In the genomic region with DNA sequence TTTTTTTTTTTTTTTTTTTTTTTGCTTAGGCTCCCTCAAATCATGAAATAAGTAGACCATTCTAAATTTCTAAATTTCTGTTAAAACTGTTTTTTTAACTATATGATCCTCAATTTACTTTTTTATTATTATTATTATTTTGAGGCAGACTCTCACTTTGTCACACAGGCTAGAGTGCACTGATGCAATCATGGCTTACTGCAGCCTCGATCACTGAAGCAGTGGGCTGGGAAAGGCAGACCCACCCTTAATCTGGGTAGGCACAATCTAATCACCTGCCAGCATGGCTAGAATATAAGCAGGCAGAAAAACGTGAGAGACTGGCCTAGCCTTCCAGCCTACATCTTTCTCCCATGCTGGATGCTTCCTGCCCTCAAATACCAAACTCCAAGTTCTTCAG, we compare ENCODE assay signal across 14 cellular contexts. TPM values are rescaled to one million over a fixed set of nuclear protein-coding genes. Genes with fewer than 3 reads are reported as not detected.
DNase-seq lines count a peak whose midpoint lies in the region; ATAC-seq lines count a peak whose summit lies in the region.
"Had no signal": no experiment of that assay in that cellular context is flagged by ENCODE, and none has a peak within 500 bp of the region (broad histone marks: within the 10 kb centered on the region; RNA-seq: fewer than 3 reads in every experiment).

No MANE protein-coding gene starts in this region.

- H3K4me2 ChIP-seq in GM23248 (ENCODE audit: unreplicated experiment) = peak overlapping the region; percentile 43

- peak overlapping the region; percentile 96 for H3K4me3 Mint-ChIP-seq in activated CD4-positive, alpha-beta T cell treated with anti-CD3 and anti-CD28 coated beads, Interleukin-2, amount 10 ng/mL, durations not matched to agents 24 days and 14 days
- H3K4me3 Mint-ChIP-seq in naive thymus-derived CD8-positive, alpha-beta T cell = peak overlapping the region in 9 of 10 donors; percentile 44 to 98 (median 72)

- H3K4me1 Mint-ChIP-seq in activated CD4-positive, alpha-beta T cell treated with anti-CD3 and anti-CD28 coated beads, Interleukin-2, amount 10 ng/mL, durations not matched to agents 24 days and 14 days = peaks cover 53% of the 10 kb centered on the region
- peaks cover 28 to 67% (median 60%) of the 10 kb centered on the region in 4 donors for H3K4me1 Mint-ChIP-seq in naive thymus-derived CD8-positive, alpha-beta T cell

- no peak overlapping the region for H2AFZ ChIP-seq in GM23248

- H3K4me1 ChIP-seq in GM23248 (ENCODE audit: insufficient read depth) = peaks cover 25% of the 10 kb centered on the region
- peaks cover 0 to 5% of the 10 kb centered on the region in 2 donors for H3K4me1 ChIP-seq in aorta (ENCODE audit: control insufficient read depth in 1 of 2, insufficient read depth in 2 of 2, low read length in 2 of 2)

- H3K36me3 Mint-ChIP-seq in activated CD4-positive, alpha-beta T cell treated with anti-CD3 and anti-CD28 coated beads, Interleukin-2, amount 10 ng/mL, durations not matched to agents 24 days and 14 days (ENCODE audit: low read depth) = peaks cover 31% of the 10 kb centered on the region
- H3K36me3 Mint-ChIP-seq in activated naive CD4-positive, alpha-beta T cell treated with anti-CD3 and anti-CD28 coated beads, Interleukin-2, amount 50 U/mL, for 72 hours = peaks cover 9 to 38% of the 10 kb centered on the region in 2 donors
- peaks cover 0 to 4% (median 3%) of the 10 kb centered on the region in 3 donors for H3K36me3 Mint-ChIP-seq in naive thymus-derived CD8-positive, alpha-beta T cell

- peak overlapping the region; percentile 18 for H3K9ac ChIP-seq in GM23248

- H3K27ac ChIP-seq in GM23248 (0 out of 2 replicates have a peak overlapping the region, but pooled peaks have one; percentile 4), aorta (ENCODE audit: low read depth in 1 of 2, low read length in 2 of 2) (no peak overlapping the region)
- H3K27ac ChIP-seq: Peyer's patch had no signal

- no peaks in the 10 kb centered on the region for H3K9me2 ChIP-seq in GM23248 (ENCODE audit: insufficient read depth)

- DNase-seq in activated CD4-positive, alpha-beta T cell treated with anti-CD3 and anti-CD28 coated beads, Interleukin-2, amount 10 ng/mL, durations not matched to agents 24 days and 14 days = no peak
- no peak for DNase-seq in activated CD4-positive, alpha-beta T cell treated with anti-CD3 and anti-CD28 coated beads, Interleukin-2, amount 50 U/mL, for 48 hours
- no peak for DNase-seq in GM23248
- DNase-seq in activated naive CD4-positive, alpha-beta T cell treated with anti-CD3 and anti-CD28 coated beads, Interleukin-2, amount 50 U/mL, for 72 hours (ENCODE audit: low spot score in 2 of 2) = no peak
- no peak for DNase-seq in naive thymus-derived CD8-positive, alpha-beta T cell
- DNase-seq in aorta = no peak
- DNase-seq in posterior vena cava (ENCODE audit: low spot score) = no peak
- DNase-seq in stimulated activated naive CD4-positive, alpha-beta T cell treated with Interleukin-2 at 50 U/mL for 16 hours (lab: John Stamatoyannopoulos, UW) = no peak
- DNase-seq: amniotic stem cell, H7, KG1, NCI-H1417 treated with DMSO at 0.1 percent for 48 hours, NCI-H345, Peyer's patch had no signal

- H3K9me3 ChIP-seq in GM23248 (ENCODE audit: low read depth) (no peaks in the 10 kb centered on the region), aorta (ENCODE audit: control insufficient read depth, low read length) (no peaks in the 10 kb centered on the region)
- H3K9me3 ChIP-seq: Peyer's patch had no signal

- intact Hi-C loops in activated CD4-positive, alpha-beta T cell treated with anti-CD3 and anti-CD28 coated beads, Interleukin-2, amount 10 ng/mL, durations not matched to agents 24 days and 14 days (cut with micrococcal nuclease) = loop anchor here (10.0 kb wide), 1 partner anchor 462 kb away; a partner anchor contains a TSS
- intact Hi-C loops in aorta (cut with DNase I) (loop anchor here in 1 of 2 donors (10.0 kb wide), 1 partner anchor 138 kb away; a partner anchor contains a TSS), posterior vena cava (cut with DNase I) (no loop called here)

- H3K4me3 ChIP-seq in GM23248 (peak overlapping the region; percentile 96; the same call in 1 of the 2 replicates), aorta (ENCODE audit: low read length in 2 of 2) (no peak overlapping the region)
- H3K4me3 ChIP-seq: Peyer's patch had no signal

- H3K36me3 ChIP-seq in GM23248 (ENCODE audit: low read depth) (no peaks in the 10 kb centered on the region), aorta (ENCODE audit: control insufficient read depth in 1 of 2, insufficient read depth in 2 of 2, low read length in 1 of 2) (no peaks in the 10 kb centered on the region)
- H3K36me3 ChIP-seq: Peyer's patch had no signal

- H3F3A ChIP-seq in GM23248 (ENCODE audit: insufficient read depth) = peaks cover 18% of the 10 kb centered on the region; the same call in 1 of the 2 replicates

- no peaks in the 10 kb centered on the region for H3K9me3 Mint-ChIP-seq in activated CD4-positive, alpha-beta T cell treated with anti-CD3 and anti-CD28 coated beads, Interleukin-2, amount 10 ng/mL, durations not matched to agents 24 days and 14 days
- H3K9me3 Mint-ChIP-seq in activated naive CD4-positive, alpha-beta T cell treated with anti-CD3 and anti-CD28 coated beads, Interleukin-2, amount 50 U/mL, for 72 hours = no peaks in the 10 kb centered on the region
- H3K9me3 Mint-ChIP-seq in naive thymus-derived CD8-positive, alpha-beta T cell = no peaks in the 10 kb centered on the region

- peaks cover 6% of the 10 kb centered on the region; the same call in 1 of the 2 replicates for H4K20me1 ChIP-seq in GM23248 (ENCODE audit: insufficient read depth)

- peak overlapping the region; percentile 22 for H3K27ac Mint-ChIP-seq in activated CD4-positive, alpha-beta T cell treated with anti-CD3 and anti-CD28 coated beads, Interleukin-2, amount 10 ng/mL, durations not matched to agents 24 days and 14 days
- H3K27ac Mint-ChIP-seq in activated naive CD4-positive, alpha-beta T cell treated with anti-CD3 and anti-CD28 coated beads, Interleukin-2, amount 50 U/mL, for 72 hours = peak overlapping the region; percentile 9 to 72
- peak overlapping the region in 4 of 10 donors; percentile 39 to 95 (median 73) for H3K27ac Mint-ChIP-seq in naive thymus-derived CD8-positive, alpha-beta T cell

- in situ Hi-C loops in GM23248 (cut with MboI) = no loop called here

- WGBS in GM23248 (ENCODE audit: low coverage in 1 of 2, low lambda C conversion rate in 2 of 2, missing lambda C conversion rate in 2 of 2), 2 experiments = 47 to 53% methylated on average over 2 of the region's 2 CpGs
- WGBS in aorta, 2 donors = 64 to 68% methylated on average over 2 of the region's 2 CpGs

- no peaks in the 10 kb centered on the region for H3K27me3 ChIP-seq in GM23248 (replicated peaks; ENCODE audit: insufficient read depth)
- H3K27me3 ChIP-seq in aorta (ENCODE audit: control insufficient read depth in 1 of 2, insufficient read depth in 2 of 2, low read length in 1 of 2) = no peaks in the 10 kb centered on the region
- H3K27me3 ChIP-seq: Peyer's patch had no signal

- ATAC-seq in activated naive CD4-positive, alpha-beta T cell treated with anti-CD3 and anti-CD28 coated beads, Interleukin-2, amount 50 U/mL, for 72 hours = no peak
- ATAC-seq in naive thymus-derived CD8-positive, alpha-beta T cell = no peak
- ATAC-seq in aorta (ENCODE audit: low FRiP score) = no peak

- no peaks in the 10 kb centered on the region for H3K27me3 Mint-ChIP-seq in activated CD4-positive, alpha-beta T cell treated with anti-CD3 and anti-CD28 coated beads, Interleukin-2, amount 10 ng/mL, durations not matched to agents 24 days and 14 days
- no peaks in the 10 kb centered on the region for H3K27me3 Mint-ChIP-seq in naive thymus-derived CD8-positive, alpha-beta T cell

- POLR2A ChIA-PET in naive thymus-derived CD8-positive, alpha-beta T cell (lab: Charles Lee) = interaction anchor here (1.2 kb wide), 1 partner anchor 37 kb away, joined by 7 read pairs; a partner anchor contains a TSS

- peaks cover 73% of the 10 kb centered on the region for H3K79me2 ChIP-seq in GM23248 (ENCODE audit: insufficient read depth)

RNA-seq across cellular contexts. Expression of a gene that starts 2.4 kb away (rescaled TPM):
- 170 and 171 TPM in 2 replicates for total RNA-seq in activated CD4-positive, alpha-beta T cell treated with anti-CD3 and anti-CD28 coated beads, Interleukin-2, amount 10 ng/mL, durations not matched to agents 24 days and 14 days
- total RNA-seq in GM23248 (2014; rRNA removed; shearing (Covaris generic)) = 82.7 and 91.1 TPM in 2 replicates
- polyA plus RNA-seq in GM23248 (2016; fragmentation: Nextera tagmentation; extraction: Ambion mirVana) = 45.1 and 48.6 TPM in 2 replicates
- total RNA-seq in activated naive CD4-positive, alpha-beta T cell treated with anti-CD3 and anti-CD28 coated beads, Interleukin-2, amount 50 U/mL, for 72 hours = 100 to 1,000 TPM in 1 of 2 donors, 10 to 100 TPM in 1; 95.7 to 205 TPM
- 10 to 100 TPM; 64.1 to 74.5 TPM for total RNA-seq in naive thymus-derived CD8-positive, alpha-beta T cell
- 10 to 100 TPM; 29.6 to 32.0 (median 30.2) TPM for polyA plus RNA-seq in naive thymus-derived CD8-positive, alpha-beta T cell
- 10 to 100 TPM; 51.4 to 61.8 TPM for total RNA-seq in aorta
- polyA plus RNA-seq in aorta = 10 to 100 TPM in 1 of 2 donors, 1 to 10 TPM in 1; 7.5 to 10.6 TPM
- 10 to 100 TPM; 36.5 to 54.6 TPM for total RNA-seq in posterior vena cava

RNA-seq across cellular contexts. Expression of a gene that starts 14.0 kb away (rescaled TPM):
- total RNA-seq in activated CD4-positive, alpha-beta T cell treated with anti-CD3 and anti-CD28 coated beads, Interleukin-2, amount 10 ng/mL, durations not matched to agents 24 days and 14 days = 142 and 143 TPM in 2 replicates
- total RNA-seq in GM23248 (2014; rRNA removed; shearing (Covaris generic)) = 68.3 and 108 TPM in 2 replicates
- polyA plus RNA-seq in GM23248 (2016; fragmentation: Nextera tagmentation; extraction: Ambion mirVana) (92.4 and 98.8 TPM in 2 replicates), aorta (100 to 1,000 TPM in 1 of 2 donors, 10 to 100 TPM in 1; 87.9 to 107 TPM)
- 100 to 1,000 TPM; 115 to 156 TPM for total RNA-seq in activated naive CD4-positive, alpha-beta T cell treated with anti-CD3 and anti-CD28 coated beads, Interleukin-2, amount 50 U/mL, for 72 hours
- 100 to 1,000 TPM in 1 of 2 experiments, 10 to 100 TPM in 1; 100.0 to 103 TPM for total RNA-seq in naive thymus-derived CD8-positive, alpha-beta T cell
- polyA plus RNA-seq in naive thymus-derived CD8-positive, alpha-beta T cell = 10 to 100 TPM; 38.1 to 60.1 (median 52.0) TPM
- total RNA-seq in aorta (10 to 100 TPM; 76.3 to 78.3 TPM), posterior vena cava (10 to 100 TPM; 69.4 to 94.9 TPM)

RNA-seq across cellular contexts. Expression of a gene that starts 37.0 kb away (rescaled TPM):
- total RNA-seq in activated CD4-positive, alpha-beta T cell treated with anti-CD3 and anti-CD28 coated beads, Interleukin-2, amount 10 ng/mL, durations not matched to agents 24 days and 14 days = 18.3 and 19.7 TPM in 2 replicates
- total RNA-seq in GM23248 (2014; rRNA removed; shearing (Covaris generic)) = 19.3 and 20.1 TPM in 2 replicates
- polyA plus RNA-seq in GM23248 (2016; fragmentation: Nextera tagmentation; extraction: Ambion mirVana) (21.7 and 23.0 TPM in 2 replicates), aorta (10 to 100 TPM in 1 of 2 donors, 1 to 10 TPM in 1; 5.3 to 12.8 TPM)
- 10 to 100 TPM; 12.8 to 20.9 TPM for total RNA-seq in activated naive CD4-positive, alpha-beta T cell treated with anti-CD3 and anti-CD28 coated beads, Interleukin-2, amount 50 U/mL, for 72 hours
- total RNA-seq in naive thymus-derived CD8-positive, alpha-beta T cell = 10 to 100 TPM; 43.0 to 48.8 TPM
- 10 to 100 TPM; 22.9 to 30.5 (median 25.6) TPM for polyA plus RNA-seq in naive thymus-derived CD8-positive, alpha-beta T cell
- total RNA-seq in aorta (10 to 100 TPM; 14.3 to 15.5 TPM), posterior vena cava (10 to 100 TPM; 15.1 to 18.7 TPM)
